35 cellular contexts compared by ENCODE assay signal in the genomic region with DNA sequence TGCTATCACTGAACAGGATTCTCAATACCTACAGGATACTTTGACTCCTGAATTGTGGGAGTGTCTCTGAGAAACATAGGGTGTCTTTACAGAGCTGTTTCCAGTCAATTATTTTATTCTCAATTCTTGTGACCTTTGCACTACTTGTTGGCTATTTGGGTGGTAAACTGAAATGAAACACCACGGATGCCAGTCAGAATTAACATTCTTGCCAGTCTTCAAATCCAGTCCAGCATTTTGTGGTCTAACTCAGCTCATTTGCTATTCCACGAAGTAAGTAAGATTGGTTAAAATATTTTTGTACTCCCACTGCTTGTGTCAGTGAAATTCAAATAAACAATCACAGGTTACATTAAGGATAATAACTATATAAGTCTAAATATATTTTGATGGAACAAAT.
"Had no signal": no experiment of that assay in that cellular context is flagged by ENCODE, and none has a peak within 500 bp of the region (broad histone marks: within the 10 kb centered on the region; RNA-seq: fewer than 3 reads in every experiment).

No MANE protein-coding gene starts in this region.

- H3K4me1 ChIP-seq: adrenal gland, esophagus squamous epithelium, gastroesophageal sphincter had no signal

- H3K36me3 ChIP-seq: adrenal gland, brain microvascular endothelial cell, esophagus squamous epithelium, gastroesophageal sphincter, WERI-Rb-1 had no signal

- H3K4me1 Mint-ChIP-seq: activated B cell treated with CpG ODN at 0.5 μM for 24 hours; activated naive CD4-positive, alpha-beta T cell treated with anti-CD3 and anti-CD28 coated beads, Interleukin-2, amount 50 U/mL, for 24 hours; activated naive CD8-positive, alpha-beta T cell treated with anti-CD3 and anti-CD28 coated beads for 36 hours; activated naive CD8-positive, alpha-beta T cell treated with anti-CD3 and anti-CD28 coated beads, Interleukin-2, amount 50 U/mL, for 24 hours; activated T-helper 17 cell treated with anti-CD3 and anti-CD28 coated beads, Interleukin-2, amount 50 U/mL, for 72 hours; central memory CD8-positive, alpha-beta T cell; T-helper 17 cell had no signal

- FAIRE-seq: bronchial epithelial cell, endometrium, endothelial cell of umbilical vein had no signal

- H3K36me3 Mint-ChIP-seq: activated naive CD4-positive, alpha-beta T cell treated with anti-CD3 and anti-CD28 coated beads, Interleukin-2, amount 50 U/mL, for 24 hours; activated naive CD8-positive, alpha-beta T cell treated with anti-CD3 and anti-CD28 coated beads for 36 hours had no signal

- H3K4me3 ChIP-seq: adrenal gland, esophagus squamous epithelium, gastroesophageal sphincter had no signal

- H3K4me3 Mint-ChIP-seq: activated B cell treated with CpG ODN at 0.5 μM for 24 hours; activated CD8-positive, alpha-beta T cell treated with anti-CD3 and anti-CD28 coated beads for 36 hours; activated naive CD4-positive, alpha-beta T cell treated with anti-CD3 and anti-CD28 coated beads, Interleukin-2, amount 50 U/mL, for 24 hours; activated naive CD8-positive, alpha-beta T cell treated with anti-CD3 and anti-CD28 coated beads for 36 hours; activated naive CD8-positive, alpha-beta T cell treated with anti-CD3 and anti-CD28 coated beads, Interleukin-2, amount 50 U/mL, for 24 hours; activated T-cell treated with anti-CD3 and anti-CD28 coated beads, Interleukin-2, amount 50 U/mL, for 4 hours; activated T-helper 17 cell treated with anti-CD3 and anti-CD28 coated beads, Interleukin-2, amount 50 U/mL, for 72 hours; central memory CD8-positive, alpha-beta T cell; T-helper 17 cell; T-helper 2 cell treated with Interferon-gamma antibody and Interleukin-4, amounts not matched to agents 5 μg/mL and 100 μg/mL, for 36 hours had no signal

- DNase-seq: activated B cell treated with CpG ODN at 0.5 μM for 24 hours; activated CD4-positive, alpha-beta T cell treated with anti-CD3 and anti-CD28 coated beads for 48 hours; activated CD4-positive, alpha-beta T cell treated with anti-CD3 and anti-CD28 coated beads, Interleukin-2, amount 50 U/mL, for 1 hour; activated CD4-positive, alpha-beta T cell treated with anti-CD3 and anti-CD28 coated beads, Interleukin-2, amount 50 U/mL, for 48 hours; activated CD8-positive, alpha-beta memory T cell treated with anti-CD3 and anti-CD28 coated beads for 24 hours; activated CD8-positive, alpha-beta T cell treated with anti-CD3 and anti-CD28 coated beads for 36 hours; activated effector memory CD4-positive, alpha-beta T cell treated with Interleukin-2 at 50 U/mL for 16 hours; activated gamma-delta T cell treated with Interleukin-2 at 50 U/mL for 16 hours; activated naive CD4-positive, alpha-beta T cell treated with Interleukin-2 at 50 U/mL for 16 hours; activated naive CD8-positive, alpha-beta T cell treated with anti-CD3 and anti-CD28 coated beads for 36 hours; activated naive CD8-positive, alpha-beta T cell treated with anti-CD3 and anti-CD28 coated beads, Interleukin-2, amount 50 U/mL, for 24 hours; activated T-cell treated with anti-CD3 and anti-CD28 coated beads, Interleukin-2, amount 50 U/mL, for 4 hours; adrenal gland; amygdala; aorta; brain microvascular endothelial cell; cortex of kidney; dermis blood vessel endothelial cell; effector CD8-positive, alpha-beta T cell; esophagus squamous epithelium; foreskin melanocyte; head of caudate nucleus; T-helper 1 cell; T-helper 17 cell; T1000; WERI-Rb-1 had no signal

- H3K9me3 Mint-ChIP-seq: activated B cell treated with CpG ODN at 0.5 μM for 24 hours; activated CD8-positive, alpha-beta T cell treated with anti-CD3 and anti-CD28 coated beads for 36 hours; activated naive CD4-positive, alpha-beta T cell treated with anti-CD3 and anti-CD28 coated beads, Interleukin-2, amount 50 U/mL, for 24 hours; activated naive CD8-positive, alpha-beta T cell treated with anti-CD3 and anti-CD28 coated beads for 36 hours; activated naive CD8-positive, alpha-beta T cell treated with anti-CD3 and anti-CD28 coated beads, Interleukin-2, amount 50 U/mL, for 24 hours; activated T-cell treated with anti-CD3 and anti-CD28 coated beads, Interleukin-2, amount 50 U/mL, for 4 hours; central memory CD8-positive, alpha-beta T cell; T-helper 2 cell treated with Interferon-gamma antibody and Interleukin-4, amounts not matched to agents 5 μg/mL and 100 μg/mL, for 36 hours had no signal

- H3K27ac ChIP-seq: adrenal gland, brain microvascular endothelial cell, epithelial cell of prostate, esophagus squamous epithelium, gastroesophageal sphincter, WERI-Rb-1 had no signal

- H3K27ac Mint-ChIP-seq: activated B cell treated with CpG ODN at 0.5 μM for 24 hours; activated CD8-positive, alpha-beta T cell treated with anti-CD3 and anti-CD28 coated beads for 36 hours; activated naive CD4-positive, alpha-beta T cell treated with anti-CD3 and anti-CD28 coated beads, Interleukin-2, amount 50 U/mL, for 24 hours; activated naive CD8-positive, alpha-beta T cell treated with anti-CD3 and anti-CD28 coated beads for 36 hours; activated naive CD8-positive, alpha-beta T cell treated with anti-CD3 and anti-CD28 coated beads, Interleukin-2, amount 50 U/mL, for 24 hours; activated T-helper 17 cell treated with anti-CD3 and anti-CD28 coated beads, Interleukin-2, amount 50 U/mL, for 72 hours; T-helper 17 cell; T-helper 2 cell treated with Interferon-gamma antibody and Interleukin-4, amounts not matched to agents 5 μg/mL and 100 μg/mL, for 36 hours had no signal

- H3K27me3 ChIP-seq: adrenal gland, brain microvascular endothelial cell, esophagus squamous epithelium, gastroesophageal sphincter had no signal

- H3K9me3 ChIP-seq: adrenal gland, esophagus squamous epithelium, gastroesophageal sphincter had no signal

- H3K27me3 Mint-ChIP-seq: activated B cell treated with CpG ODN at 0.5 μM for 24 hours; activated CD8-positive, alpha-beta T cell treated with anti-CD3 and anti-CD28 coated beads for 36 hours; activated naive CD4-positive, alpha-beta T cell treated with anti-CD3 and anti-CD28 coated beads, Interleukin-2, amount 50 U/mL, for 24 hours; activated naive CD8-positive, alpha-beta T cell treated with anti-CD3 and anti-CD28 coated beads for 36 hours; activated naive CD8-positive, alpha-beta T cell treated with anti-CD3 and anti-CD28 coated beads, Interleukin-2, amount 50 U/mL, for 24 hours; activated T-helper 17 cell treated with anti-CD3 and anti-CD28 coated beads, Interleukin-2, amount 50 U/mL, for 72 hours; central memory CD8-positive, alpha-beta T cell; T-helper 17 cell had no signal
